Comparison of ENCODE assay signal across 1 cellular context in genomic region chr5:172178301-172179031, GRCh38.
TF ChIP-seq lines count a peak whose summit lies in the region.

No MANE protein-coding gene starts in this region.

TF ChIP-seq in GM12878, 131 proteins besides CTCF, POLR2A, EP300 and RAD21 (continued from another document):
- peak; percentile 10; the same call in 1 of the 2 replicates for TF ChIP-seq IRF4 (IDR thresholded peaks at IDR 0.05; ENCODE audit: low read depth, low read length)
- TF ChIP-seq E2F4 (IDR thresholded peaks at IDR 0.05; ENCODE audit: low read depth, low read length), result no peak
- TF ChIP-seq FOXK2 (IDR thresholded peaks at IDR 0.05), result no peak
